In genomic region chr16:85617948-85618347, GRCh38 we compare ENCODE assay signal across 22 cellular contexts. TPM values are rescaled to one million over a fixed set of nuclear protein-coding genes. Genes with fewer than 3 reads are reported as not detected.
A peak's percentile ranks its signal among the peaks of the same experiment; 100 is the strongest.
DNase-seq lines count a peak whose midpoint lies in the region; ATAC-seq lines count a peak whose summit lies in the region.
"Had no signal": no experiment of that assay in that cellular context is flagged by ENCODE, and none has a peak within 500 bp of the region (broad histone marks: within the 10 kb centered on the region; RNA-seq: fewer than 3 reads in every experiment).

No MANE protein-coding gene starts in this region.

- peaks cover 16% of the 10 kb centered on the region for H3K36me3 Mint-ChIP-seq in central memory CD8-positive, alpha-beta T cell (ENCODE audit: insufficient read depth)

- DNase-seq in DMS53 (lab: John Stamatoyannopoulos, UW) (peak; percentile 61), DMS53 treated with DMSO at 0.1 percent for 48 hours (lab: John Stamatoyannopoulos, UW; ENCODE audit: unreplicated experiment) (no peak), ELF-1 (ENCODE audit: low read depth, low spot score) (peak; percentile 32), neuronal stem cell (ENCODE audit: low spot score) (no peak), germinal center (ENCODE audit: low spot score) (no peak)
- DNase-seq in central memory CD8-positive, alpha-beta T cell (ENCODE audit: low spot score in 2 of 2), result no peak
- no peak for DNase-seq in stimulated activated naive CD4-positive, alpha-beta T cell (lab: John Stamatoyannopoulos, UW)
- DNase-seq: 8988T; anterior cingulate cortex; C1 segment of cervical spinal cord; colonic mucosa; foreskin melanocyte; NCI-H1694; NCI-H345; NK-92 treated with Interleukin-12 subunit alpha and Interleukin-12 subunit beta, amount 100 ng/mL, for 24 hours; posterior cingulate gyrus; stimulated activated CD4-positive, alpha-beta T cell treated with anti-CD3 and anti-CD28 coated beads, Interleukin-2, amount 100 ng/mL, for 48 hours had no signal

- no peaks in the 10 kb centered on the region for H3K9me3 Mint-ChIP-seq in central memory CD8-positive, alpha-beta T cell
- H3K9me3 Mint-ChIP-seq: activated T-helper 2 cell treated with anti-CD3 and anti-CD28 coated beads, Interferon-gamma antibody, Interleukin-2, Interleukin-4, amounts not matched to agents 10 μg/mL and 5 μg/mL and 100 μg/mL, durations not matched to agents 14 hours and 24 hours and 36 hours had no signal

- H4K91ac ChIP-seq in neuronal stem cell (ENCODE audit: low read depth, low read length, poor library complexity), result no peak overlapping the region

- peak overlapping the region; percentile 81 for H2AK5ac ChIP-seq in neuronal stem cell (ENCODE audit: low read depth, low read length)

- H3K27ac ChIP-seq in neuronal stem cell (replicated peaks; ENCODE audit: low read length), result no peak overlapping the region
- H3K27ac ChIP-seq: colonic mucosa, RWPE1 had no signal

- H3K36me3 ChIP-seq in neuronal stem cell (replicated peaks in 1 of 2; ENCODE audit: control insufficient read depth in 2 of 2, insufficient read depth in 2 of 2, low read length in 2 of 2), result peaks cover 0 to 35% of the 10 kb centered on the region in 2 donors
- H3K36me3 ChIP-seq: colonic mucosa had no signal

- H3K23ac ChIP-seq in neuronal stem cell (ENCODE audit: low read depth, low read length, poor library complexity), result peak overlapping the region; percentile 1

- H3K27me3 ChIP-seq in neuronal stem cell (ENCODE audit: control insufficient read depth in 3 of 3, insufficient read depth in 3 of 3, low read depth in 1 of 3, low read length in 3 of 3), result no peaks in the 10 kb centered on the region
- H3K27me3 ChIP-seq: colonic mucosa had no signal

- no peak overlapping the region for H2AFZ ChIP-seq in neuronal stem cell (ENCODE audit: low read length)

- H3K9me3 ChIP-seq in neuronal stem cell (replicated peaks in 1 of 2; ENCODE audit: control insufficient read depth in 2 of 2, insufficient read depth in 1 of 2, low read depth in 1 of 2, low read length in 2 of 2), result peaks cover 0 to 3% of the 10 kb centered on the region in 2 donors
- H3K9me3 ChIP-seq: colonic mucosa had no signal

- peaks cover 2% of the 10 kb centered on the region for H3K79me1 ChIP-seq in neuronal stem cell (ENCODE audit: low read depth, low read length)

- peak overlapping the region; percentile 38 for H2BK15ac ChIP-seq in neuronal stem cell (ENCODE audit: low read length)

- no peak overlapping the region for H3K9ac ChIP-seq in neuronal stem cell (ENCODE audit: low read depth, low read length, poor library complexity)

- peaks cover 46% of the 10 kb centered on the region for H3K4me1 Mint-ChIP-seq in central memory CD8-positive, alpha-beta T cell

- H3K27ac Mint-ChIP-seq in central memory CD8-positive, alpha-beta T cell (ENCODE audit: low read depth), result no peak overlapping the region
- H3K27ac Mint-ChIP-seq: activated T-helper 2 cell treated with anti-CD3 and anti-CD28 coated beads, Interferon-gamma antibody, Interleukin-2, Interleukin-4, amounts not matched to agents 10 μg/mL and 5 μg/mL and 100 μg/mL, durations not matched to agents 14 hours and 24 hours and 36 hours had no signal

- no peak overlapping the region for H3K4ac ChIP-seq in neuronal stem cell (ENCODE audit: low read length)

- H3K4me3 Mint-ChIP-seq in central memory CD8-positive, alpha-beta T cell, result peak overlapping the region; percentile 7

- no peak overlapping the region for H3K4me2 ChIP-seq in neuronal stem cell (ENCODE audit: insufficient read depth, low read length, poor library complexity, severe bottlenecking)

- WGBS in neuronal stem cell (ENCODE audit: extremely low coverage in 2 of 2, insufficient read length in 2 of 2, insufficient replicate concordance in 1 of 2), 2 donors, result no CpG with 5 or more reads among the region's 7 CpGs

- H3K27me3 Mint-ChIP-seq in central memory CD8-positive, alpha-beta T cell, result no peaks in the 10 kb centered on the region

- no peak overlapping the region for H3K4me3 ChIP-seq in neuronal stem cell (ENCODE audit: low read length in 2 of 2)
- H3K4me3 ChIP-seq: colonic mucosa had no signal

- H3K14ac ChIP-seq in neuronal stem cell (ENCODE audit: low read length), result no peak overlapping the region

- H2BK120ac ChIP-seq in neuronal stem cell (ENCODE audit: low read depth, low read length), result no peak overlapping the region

- H3K18ac ChIP-seq in neuronal stem cell (ENCODE audit: low read length), result no peak overlapping the region

- no peak overlapping the region for H2BK12ac ChIP-seq in neuronal stem cell (ENCODE audit: low read length)

- H4K8ac ChIP-seq in neuronal stem cell (ENCODE audit: low read depth, low read length), result no peak overlapping the region

- H3K4me1 ChIP-seq in neuronal stem cell (ENCODE audit: control insufficient read depth in 2 of 2, insufficient read depth in 1 of 2, low read depth in 1 of 2, low read length in 2 of 2), result peaks cover 30 to 33% of the 10 kb centered on the region in 2 donors

- H2BK5ac ChIP-seq in neuronal stem cell (ENCODE audit: low read length), result peak overlapping the region; percentile 35

- ATAC-seq in central memory CD8-positive, alpha-beta T cell (replicated peaks; ENCODE audit: extremely low read depth, poor library complexity, severe bottlenecking), result no peak
- no peak for ATAC-seq in HG02610 (IDR thresholded peaks at IDR 0.05; ENCODE audit: unreplicated experiment)
- ATAC-seq: HCT116, left lobe of liver had no signal

RNA-seq across cellular contexts. Expression of gene GSE1, which starts 4.8 kb away (rescaled TPM):
- 5.7 TPM for polyA plus RNA-seq in neuronal stem cell (2013, experiment 1 of 2)
- 6.2 TPM for polyA plus RNA-seq in neuronal stem cell (2013, experiment 2 of 2)

Comparison
In these comparisons a context has a peak if more than half of its experiments do, and no peak if none do; other contexts are left out.
1. DNase-seq: peak in DMS53 (single experiment) and ELF-1 (single experiment); none in DMS53 treated with DMSO at 0.1 percent for 48 hours (single experiment), central memory CD8-positive, alpha-beta T cell (0 of 2), neuronal stem cell (single experiment), germinal center (single experiment) and stimulated activated naive CD4-positive, alpha-beta T cell (0 of 6).